In the genomic region with DNA sequence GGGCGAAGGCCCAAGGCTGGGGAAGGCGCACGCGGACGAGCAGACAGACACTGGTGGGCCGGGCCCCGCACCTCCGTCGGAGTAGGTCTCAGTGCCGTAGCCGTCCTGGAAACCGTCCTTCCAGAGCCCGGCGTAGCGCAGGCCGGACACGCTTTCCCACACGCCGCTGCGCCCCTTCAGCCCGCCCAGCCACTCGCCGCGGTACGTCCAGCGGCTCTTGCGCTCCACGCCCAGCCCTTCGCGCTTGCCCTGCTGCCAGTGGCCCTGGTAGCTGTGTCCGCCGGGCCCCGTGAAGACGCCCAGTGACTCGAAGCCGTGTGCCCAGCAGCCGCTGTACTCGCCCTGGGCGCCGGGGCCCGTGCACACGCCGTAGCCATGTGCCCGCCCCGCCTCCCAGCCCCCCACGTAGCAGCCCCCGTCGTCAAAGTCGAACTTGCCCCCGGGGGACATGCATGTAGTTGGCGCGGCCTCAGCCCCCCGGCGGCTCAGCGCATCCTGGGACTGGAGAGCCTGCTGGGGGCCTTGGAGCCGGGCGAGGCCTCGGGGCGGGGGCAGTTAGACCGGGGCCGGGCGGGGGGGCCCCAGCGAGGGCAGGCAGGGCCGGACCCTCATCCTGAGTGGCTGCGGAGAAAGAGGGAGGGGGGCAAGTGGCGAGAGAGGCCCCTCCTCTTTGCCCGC, we compare ENCODE assay signal across 7 cellular contexts. TPM values are rescaled to one million over a fixed set of nuclear protein-coding genes. Genes with fewer than 3 reads are reported as not detected.
DNase-seq lines count a peak whose midpoint lies in the region; ATAC-seq and TF ChIP-seq lines count a peak whose summit lies in the region.

No MANE protein-coding gene starts in this region.

- H3K4me3 Mint-ChIP-seq in activated T-helper 2 cell treated with anti-CD3 and anti-CD28 coated beads, Interferon-gamma antibody, Interleukin-2, Interleukin-4, amounts not matched to agents 10 μg/mL and 5 μg/mL and 100 μg/mL, durations not matched to agents 14 hours and 24 hours and 36 hours (ENCODE audit: low read depth): peak overlapping the region; percentile 7

- H3K4me3 ChIP-seq in iPS DF 6.9 (ENCODE audit: low read length) (peak overlapping the region; percentile 41; the same call in 1 of the 2 replicates), smooth muscle cell (peak overlapping the region; percentile 34), OCI-LY7 (ENCODE audit: low read depth, low read length, poor library complexity, severe bottlenecking) (no peak overlapping the region)

- TF ChIP-seq CTCF in GM20000 (IDR thresholded peaks at IDR 0.05; ENCODE audit: extremely low read depth, missing control alignments): no peak
- TF ChIP-seq CTCF in smooth muscle cell (IDR thresholded peaks at IDR 0.05; ENCODE audit: borderline replicate concordance, insufficient read depth, poor library complexity, severe bottlenecking): no peak
- no peak for TF ChIP-seq CTCF in OCI-LY7 (conservative IDR thresholded peaks at IDR 0.05; ENCODE audit: low read length)

- H3K79me2 ChIP-seq in smooth muscle cell (ENCODE audit: low read depth): no peaks in the 10 kb centered on the region
- no peaks in the 10 kb centered on the region for H3K79me2 ChIP-seq in OCI-LY7 (ENCODE audit: insufficient read depth, low read depth, low read length)

- intact Hi-C loops in activated T-helper 2 cell treated with anti-CD3 and anti-CD28 coated beads, Interferon-gamma antibody, Interleukin-2, Interleukin-4, amounts not matched to agents 10 μg/mL and 5 μg/mL and 100 μg/mL, durations not matched to agents 14 hours and 24 hours and 36 hours (cut with micrococcal nuclease): no loop called here
- intact Hi-C loops in OCI-LY7 (cut with micrococcal nuclease; ENCODE audit: unreplicated experiment): no loop called here

- peaks cover 39% of the 10 kb centered on the region for H3K27me3 Mint-ChIP-seq in activated T-helper 2 cell treated with anti-CD3 and anti-CD28 coated beads, Interferon-gamma antibody, Interleukin-2, Interleukin-4, amounts not matched to agents 10 μg/mL and 5 μg/mL and 100 μg/mL, durations not matched to agents 14 hours and 24 hours and 36 hours (ENCODE audit: low read depth)

- H3K27me3 ChIP-seq in iPS DF 6.9 (ENCODE audit: control insufficient read depth, insufficient read depth, low read length) (peaks cover 8% of the 10 kb centered on the region), smooth muscle cell (ENCODE audit: low read depth) (peaks cover 61% of the 10 kb centered on the region)

- ATAC-seq in GM19351 (IDR thresholded peaks at IDR 0.05; ENCODE audit: unreplicated experiment) (no peak), HG02970 (IDR thresholded peaks at IDR 0.05; ENCODE audit: low FRiP score, unreplicated experiment) (no peak)

- DNase-seq in GM20000 (ENCODE audit: low spot score) (peak; percentile 68), iPS DF 6.9 (ENCODE audit: low read depth, low spot score) (no peak), smooth muscle cell (lab: John Stamatoyannopoulos, UW; ENCODE audit: unreplicated experiment) (no peak), OCI-LY7 (ENCODE audit: low spot score) (no peak)
- DNase-seq in activated T-helper 2 cell treated with anti-CD3 and anti-CD28 coated beads, Interferon-gamma antibody, Interleukin-2, Interleukin-4, amounts not matched to agents 10 μg/mL and 5 μg/mL and 100 μg/mL, durations not matched to agents 14 hours and 24 hours and 36 hours (ENCODE audit: low spot score): no peak

- H3K9me3 Mint-ChIP-seq in activated T-helper 2 cell treated with anti-CD3 and anti-CD28 coated beads, Interferon-gamma antibody, Interleukin-2, Interleukin-4, amounts not matched to agents 10 μg/mL and 5 μg/mL and 100 μg/mL, durations not matched to agents 14 hours and 24 hours and 36 hours: no peaks in the 10 kb centered on the region

- no CpG with 5 or more reads among the region's 67 CpGs for WGBS in iPS DF 6.9 (ENCODE audit: insufficient coverage, insufficient read length)
- WGBS in smooth muscle cell (ENCODE audit: low lambda C conversion rate): 2% methylated on average over 35 of the region's 67 CpGs

- no peaks in the 10 kb centered on the region for H3K36me3 ChIP-seq in iPS DF 6.9 (ENCODE audit: control insufficient read depth, insufficient read depth, low read length)
- no peaks in the 10 kb centered on the region for H3K36me3 ChIP-seq in smooth muscle cell (ENCODE audit: low read depth)
- no peaks in the 10 kb centered on the region for H3K36me3 ChIP-seq in OCI-LY7 (ENCODE audit: insufficient read depth, low read length)

- CTCF ChIA-PET in OCI-LY7 (lab: Charles Lee; ENCODE audit: unreplicated experiment): no interaction called here

- no peak overlapping the region for H3K27ac ChIP-seq in iPS DF 6.9 (ENCODE audit: low read length)
- no peak overlapping the region for H3K27ac ChIP-seq in smooth muscle cell (ENCODE audit: low read depth)
- no peak overlapping the region for H3K27ac ChIP-seq in OCI-LY7 (ENCODE audit: low read depth, low read length, poor library complexity, severe bottlenecking)

- H3K4me1 Mint-ChIP-seq in activated T-helper 2 cell treated with anti-CD3 and anti-CD28 coated beads, Interferon-gamma antibody, Interleukin-2, Interleukin-4, amounts not matched to agents 10 μg/mL and 5 μg/mL and 100 μg/mL, durations not matched to agents 14 hours and 24 hours and 36 hours (ENCODE audit: low read depth): peaks cover 14% of the 10 kb centered on the region

- H3F3A ChIP-seq in smooth muscle cell (ENCODE audit: low read depth): no peaks in the 10 kb centered on the region

- H4K20me1 ChIP-seq in smooth muscle cell (ENCODE audit: low read depth) (no peaks in the 10 kb centered on the region), OCI-LY7 (ENCODE audit: insufficient read depth, low read length) (no peaks in the 10 kb centered on the region)

- H3K9ac ChIP-seq in smooth muscle cell (ENCODE audit: low read depth): no peak overlapping the region

- peaks cover 3% of the 10 kb centered on the region; the same call in 1 of the 2 replicates for H3K4me1 ChIP-seq in iPS DF 6.9 (ENCODE audit: control insufficient read depth, insufficient read depth, low read length)
- H3K4me1 ChIP-seq in smooth muscle cell (ENCODE audit: low read depth): no peaks in the 10 kb centered on the region
- H3K4me1 ChIP-seq in OCI-LY7 (ENCODE audit: insufficient read depth, low read length, poor library complexity, severe bottlenecking): no peaks in the 10 kb centered on the region

- H3K4me2 ChIP-seq in smooth muscle cell: peak overlapping the region; percentile 74
- H3K4me2 ChIP-seq in OCI-LY7 (ENCODE audit: low read length): no peak overlapping the region

- H3K27ac Mint-ChIP-seq in activated T-helper 2 cell treated with anti-CD3 and anti-CD28 coated beads, Interferon-gamma antibody, Interleukin-2, Interleukin-4, amounts not matched to agents 10 μg/mL and 5 μg/mL and 100 μg/mL, durations not matched to agents 14 hours and 24 hours and 36 hours: no peak overlapping the region

- no peaks in the 10 kb centered on the region for H3K9me3 ChIP-seq in iPS DF 6.9 (ENCODE audit: control insufficient read depth, insufficient read depth, low read length)
- no peaks in the 10 kb centered on the region for H3K9me3 ChIP-seq in smooth muscle cell (replicated peaks; ENCODE audit: low read depth)
- H3K9me3 ChIP-seq in OCI-LY7 (ENCODE audit: low read length): no peaks in the 10 kb centered on the region

- no peaks in the 10 kb centered on the region for H3K9me2 ChIP-seq in OCI-LY7 (ENCODE audit: insufficient read depth, low read length)

- no TSS peak for BruUV-seq in OCI-LY7 (replicated peaks; lab: Mats Ljungman, UMichigan)

- peaks cover 4% of the 10 kb centered on the region for H3K36me3 Mint-ChIP-seq in activated T-helper 2 cell treated with anti-CD3 and anti-CD28 coated beads, Interferon-gamma antibody, Interleukin-2, Interleukin-4, amounts not matched to agents 10 μg/mL and 5 μg/mL and 100 μg/mL, durations not matched to agents 14 hours and 24 hours and 36 hours (ENCODE audit: low read depth)

- no peak overlapping the region for H2AFZ ChIP-seq in smooth muscle cell (ENCODE audit: low read depth)
- H2AFZ ChIP-seq in OCI-LY7 (ENCODE audit: low read length): no peak overlapping the region

- POLR2A ChIA-PET in OCI-LY7 (lab: Charles Lee): no interaction called here

RNA-seq across cellular contexts. Expression of a gene that starts 1.4 kb away (rescaled TPM):
- total RNA-seq in activated T-helper 2 cell treated with anti-CD3 and anti-CD28 coated beads, Interferon-gamma antibody, Interleukin-2, Interleukin-4, amounts not matched to agents 10 μg/mL and 5 μg/mL and 100 μg/mL, durations not matched to agents 14 hours and 24 hours and 36 hours: 0.09 TPM in 2 replicates
- 0.54 and 2.4 TPM in 2 replicates for total RNA-seq in smooth muscle cell
- polyA plus RNA-seq in smooth muscle cell: not detected in 2 replicates
- not detected in 2 replicates for total RNA-seq in OCI-LY7 (2014; rRNA removed; shearing (Covaris generic))
- total RNA-seq in OCI-LY7 (2022): not detected in 2 replicates

RNA-seq across cellular contexts. Expression of a gene that starts 9.6 kb away (rescaled TPM):
- total RNA-seq in activated T-helper 2 cell treated with anti-CD3 and anti-CD28 coated beads, Interferon-gamma antibody, Interleukin-2, Interleukin-4, amounts not matched to agents 10 μg/mL and 5 μg/mL and 100 μg/mL, durations not matched to agents 14 hours and 24 hours and 36 hours: 164 and 170 TPM in 2 replicates
- total RNA-seq in smooth muscle cell (45.4 and 59.3 TPM in 2 replicates), OCI-LY7 (2022) (209 and 235 TPM in 2 replicates)
- polyA plus RNA-seq in smooth muscle cell: 62.4 and 109 TPM in 2 replicates
- 110 and 129 TPM in 2 replicates for total RNA-seq in OCI-LY7 (2014; rRNA removed; shearing (Covaris generic))

RNA-seq across cellular contexts. Expression of a gene that starts 21.1 kb away (rescaled TPM):
- total RNA-seq in activated T-helper 2 cell treated with anti-CD3 and anti-CD28 coated beads, Interferon-gamma antibody, Interleukin-2, Interleukin-4, amounts not matched to agents 10 μg/mL and 5 μg/mL and 100 μg/mL, durations not matched to agents 14 hours and 24 hours and 36 hours: 12.8 and 13.7 TPM in 2 replicates
- 5.7 and 10.2 TPM in 2 replicates for total RNA-seq in smooth muscle cell
- 6.1 and 7.3 TPM in 2 replicates for polyA plus RNA-seq in smooth muscle cell
- 20.9 and 28.6 TPM in 2 replicates for total RNA-seq in OCI-LY7 (2014; rRNA removed; shearing (Covaris generic))
- 15.4 and 16.9 TPM in 2 replicates for total RNA-seq in OCI-LY7 (2022)

RNA-seq across cellular contexts. Expression of a gene that starts 25.6 kb away (rescaled TPM):
- 2.0 and 2.5 TPM in 2 replicates for total RNA-seq in activated T-helper 2 cell treated with anti-CD3 and anti-CD28 coated beads, Interferon-gamma antibody, Interleukin-2, Interleukin-4, amounts not matched to agents 10 μg/mL and 5 μg/mL and 100 μg/mL, durations not matched to agents 14 hours and 24 hours and 36 hours
- total RNA-seq in smooth muscle cell: 0.13 and 0.27 TPM in 2 replicates
- 1.4 and 1.6 TPM in 2 replicates for polyA plus RNA-seq in smooth muscle cell
- total RNA-seq in OCI-LY7 (2014; rRNA removed; shearing (Covaris generic)): 0.60 and 0.62 TPM in 2 replicates
- total RNA-seq in OCI-LY7 (2022): 1.2 and 1.8 TPM in 2 replicates

RNA-seq across cellular contexts. Expression of a gene that starts 59.0 kb away (rescaled TPM):
- 2.2 and 2.3 TPM in 2 replicates for total RNA-seq in activated T-helper 2 cell treated with anti-CD3 and anti-CD28 coated beads, Interferon-gamma antibody, Interleukin-2, Interleukin-4, amounts not matched to agents 10 μg/mL and 5 μg/mL and 100 μg/mL, durations not matched to agents 14 hours and 24 hours and 36 hours
- total RNA-seq in smooth muscle cell: 0.36 and 3.7 TPM in 2 replicates
- polyA plus RNA-seq in smooth muscle cell: 1.4 and 3.9 TPM in 2 replicates
- total RNA-seq in OCI-LY7 (2014; rRNA removed; shearing (Covaris generic)): not detected in 2 replicates
- total RNA-seq in OCI-LY7 (2022): not detected in 2 replicates
